ENCODE assay signal across 2 cellular contexts in the genomic region with DNA sequence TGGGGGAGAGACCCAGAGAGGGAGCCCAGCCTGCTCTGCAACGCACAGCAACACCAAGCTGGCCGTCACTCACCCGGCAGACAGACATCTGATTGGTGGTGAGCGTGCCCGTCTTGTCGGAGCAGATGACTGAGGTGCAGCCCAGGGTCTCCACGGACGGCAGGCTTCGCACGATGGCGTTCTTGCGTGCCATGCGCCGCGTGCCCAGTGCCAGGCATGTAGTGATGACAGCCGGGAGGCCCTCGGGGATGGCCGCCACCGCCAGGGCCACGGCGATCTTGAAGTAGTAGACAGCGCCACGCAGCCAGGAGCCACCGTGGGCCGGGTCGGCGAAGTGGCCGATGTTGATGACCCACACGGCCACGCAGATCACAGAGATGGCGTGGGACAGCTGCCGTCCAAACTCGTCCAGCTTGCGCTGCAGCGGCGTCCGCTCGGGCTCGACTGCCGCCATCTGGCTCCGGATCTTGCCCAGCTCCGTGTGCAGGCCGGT.
TF ChIP-seq lines count a peak whose summit lies in the region.

No MANE protein-coding gene starts in this region.

TF ChIP-seq in HepG2, 621 proteins besides CTCF, POLR2A, EP300 and RAD21:
- TF ChIP-seq ZNF768 (CRISPR knock-in tag; IDR thresholded peaks at IDR 0.05) (peak; percentile 80), ZNF749 (CRISPR knock-in tag; IDR thresholded peaks at IDR 0.05; ENCODE audit: borderline replicate concordance) (no peak), ZKSCAN8 (CRISPR knock-in tag; IDR thresholded peaks at IDR 0.05; ENCODE audit: borderline replicate concordance) (no peak), MED1 (CRISPR knock-in tag; IDR thresholded peaks at IDR 0.05) (no peak), ZBTB34 (CRISPR knock-in tag; IDR thresholded peaks at IDR 0.05) (no peak), POGZ (CRISPR knock-in tag; IDR thresholded peaks at IDR 0.05) (no peak)
- TF ChIP-seq, protein P1, sequence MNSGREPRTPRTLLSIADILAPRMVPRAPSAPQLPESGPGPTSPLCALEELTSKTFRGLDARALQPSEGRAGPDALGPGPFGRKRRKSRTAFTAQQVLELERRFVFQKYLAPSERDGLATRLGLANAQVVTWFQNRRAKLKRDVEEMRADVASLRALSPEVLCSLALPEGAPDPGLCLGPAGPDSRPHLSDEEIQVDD (CRISPR knock-in tag; IDR thresholded peaks at IDR 0.05; ENCODE audit: borderline replicate concordance): no peak
- TF ChIP-seq, protein P2, sequence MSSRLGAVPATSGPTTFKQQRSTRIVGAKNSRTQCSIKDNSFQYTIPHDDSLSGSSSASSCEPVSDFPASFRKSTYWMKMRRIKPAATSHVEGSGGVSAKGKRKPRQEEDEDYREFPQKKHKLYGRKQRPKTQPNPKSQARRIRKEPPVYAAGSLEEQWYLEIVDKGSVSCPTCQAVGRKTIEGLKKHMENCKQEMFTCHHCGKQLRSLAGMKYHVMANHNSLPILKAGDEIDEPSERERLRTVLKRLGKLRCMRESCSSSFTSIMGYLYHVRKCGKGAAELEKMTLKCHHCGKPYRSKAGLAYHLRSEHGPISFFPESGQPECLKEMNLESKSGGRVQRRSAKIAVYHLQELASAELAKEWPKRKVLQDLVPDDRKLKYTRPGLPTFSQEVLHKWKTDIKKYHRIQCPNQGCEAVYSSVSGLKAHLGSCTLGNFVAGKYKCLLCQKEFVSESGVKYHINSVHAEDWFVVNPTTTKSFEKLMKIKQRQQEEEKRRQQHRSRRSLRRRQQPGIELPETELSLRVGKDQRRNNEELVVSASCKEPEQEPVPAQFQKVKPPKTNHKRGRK (CRISPR knock-in tag; IDR thresholded peaks at IDR 0.05): no peak

TF ChIP-seq in H1, 55 proteins besides CTCF, POLR2A, EP300 and RAD21:
- TF ChIP-seq ATF3 (IDR thresholded peaks at IDR 0.05; ENCODE audit: insufficient read depth, low read depth, low read length): no peak
- no peak for TF ChIP-seq NANOG (IDR thresholded peaks at IDR 0.05; ENCODE audit: insufficient read depth, low read depth, low read length, poor library complexity, severe bottlenecking)
- no peak for TF ChIP-seq RXRA (IDR thresholded peaks at IDR 0.05; ENCODE audit: insufficient read depth, low read depth, low read length)
- no peak for TF ChIP-seq POLR2AphosphoS5 (IDR thresholded peaks at IDR 0.05; ENCODE audit: low read depth, low read length)
- no peak for TF ChIP-seq EGR1 (IDR thresholded peaks at IDR 0.05; ENCODE audit: borderline replicate concordance, low read depth, low read length)
- TF ChIP-seq HDAC2 (IDR thresholded peaks at IDR 0.05; ENCODE audit: borderline replicate concordance in 1 of 2, low read depth in 2 of 2, low read length in 2 of 2): no peak
- TF ChIP-seq CREB1 (IDR thresholded peaks at IDR 0.05): no peak
- TF ChIP-seq BRCA1 (IDR thresholded peaks at IDR 0.05; ENCODE audit: low read depth, low read length): no peak
- TF ChIP-seq ASH2L (IDR thresholded peaks at IDR 0.05; ENCODE audit: low read length): no peak
- TF ChIP-seq TCF12 (IDR thresholded peaks at IDR 0.05; ENCODE audit: low read depth, low read length): no peak
